In the genomic region with DNA sequence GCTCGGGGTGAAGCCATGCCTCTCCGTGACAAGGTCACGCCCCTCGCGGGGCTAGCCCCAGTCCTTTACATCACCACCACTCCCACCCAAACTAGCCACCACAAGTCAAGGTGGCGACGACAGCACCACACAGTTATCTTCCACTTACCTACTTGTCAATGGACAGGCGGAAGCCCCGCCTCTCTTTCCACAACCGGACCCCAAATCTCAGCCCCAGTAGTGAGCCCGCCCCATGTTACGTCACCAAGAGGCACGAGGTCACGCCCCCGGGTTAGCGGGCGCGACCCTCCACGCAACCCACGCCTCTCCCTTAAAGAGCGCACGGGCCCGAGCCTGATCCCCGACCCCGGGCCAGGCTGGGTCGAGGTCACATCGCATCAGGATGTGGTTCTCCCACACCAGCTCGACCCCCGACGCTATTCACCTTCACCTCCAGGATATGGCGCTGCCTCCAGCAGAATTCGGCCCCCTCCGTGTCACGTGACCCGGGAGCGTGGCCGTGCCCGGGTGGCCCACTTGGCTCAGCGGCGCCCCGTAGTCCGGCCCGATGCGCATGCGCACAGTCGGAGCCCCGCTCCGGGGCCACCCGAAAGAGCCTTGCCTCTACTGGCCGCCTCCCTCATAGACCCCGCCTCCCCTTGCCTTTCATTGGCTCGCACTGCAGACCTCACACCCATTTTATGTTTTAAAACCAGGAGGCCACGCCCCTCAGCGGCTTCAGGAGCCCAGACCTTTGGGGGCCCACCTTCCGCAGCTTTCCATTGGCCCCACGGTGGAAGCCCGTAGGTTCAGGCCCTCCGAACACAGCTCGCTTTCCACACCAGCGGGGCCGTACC, we compare ENCODE assay signal across 1 cellular context.
TF ChIP-seq lines count a peak whose summit lies in the region.

No MANE protein-coding gene starts in this region.

TF ChIP-seq in K562, 482 proteins besides CTCF, POLR2A, EP300 and RAD21 (continued from another document and continues in another):
- TF ChIP-seq, protein P1, sequence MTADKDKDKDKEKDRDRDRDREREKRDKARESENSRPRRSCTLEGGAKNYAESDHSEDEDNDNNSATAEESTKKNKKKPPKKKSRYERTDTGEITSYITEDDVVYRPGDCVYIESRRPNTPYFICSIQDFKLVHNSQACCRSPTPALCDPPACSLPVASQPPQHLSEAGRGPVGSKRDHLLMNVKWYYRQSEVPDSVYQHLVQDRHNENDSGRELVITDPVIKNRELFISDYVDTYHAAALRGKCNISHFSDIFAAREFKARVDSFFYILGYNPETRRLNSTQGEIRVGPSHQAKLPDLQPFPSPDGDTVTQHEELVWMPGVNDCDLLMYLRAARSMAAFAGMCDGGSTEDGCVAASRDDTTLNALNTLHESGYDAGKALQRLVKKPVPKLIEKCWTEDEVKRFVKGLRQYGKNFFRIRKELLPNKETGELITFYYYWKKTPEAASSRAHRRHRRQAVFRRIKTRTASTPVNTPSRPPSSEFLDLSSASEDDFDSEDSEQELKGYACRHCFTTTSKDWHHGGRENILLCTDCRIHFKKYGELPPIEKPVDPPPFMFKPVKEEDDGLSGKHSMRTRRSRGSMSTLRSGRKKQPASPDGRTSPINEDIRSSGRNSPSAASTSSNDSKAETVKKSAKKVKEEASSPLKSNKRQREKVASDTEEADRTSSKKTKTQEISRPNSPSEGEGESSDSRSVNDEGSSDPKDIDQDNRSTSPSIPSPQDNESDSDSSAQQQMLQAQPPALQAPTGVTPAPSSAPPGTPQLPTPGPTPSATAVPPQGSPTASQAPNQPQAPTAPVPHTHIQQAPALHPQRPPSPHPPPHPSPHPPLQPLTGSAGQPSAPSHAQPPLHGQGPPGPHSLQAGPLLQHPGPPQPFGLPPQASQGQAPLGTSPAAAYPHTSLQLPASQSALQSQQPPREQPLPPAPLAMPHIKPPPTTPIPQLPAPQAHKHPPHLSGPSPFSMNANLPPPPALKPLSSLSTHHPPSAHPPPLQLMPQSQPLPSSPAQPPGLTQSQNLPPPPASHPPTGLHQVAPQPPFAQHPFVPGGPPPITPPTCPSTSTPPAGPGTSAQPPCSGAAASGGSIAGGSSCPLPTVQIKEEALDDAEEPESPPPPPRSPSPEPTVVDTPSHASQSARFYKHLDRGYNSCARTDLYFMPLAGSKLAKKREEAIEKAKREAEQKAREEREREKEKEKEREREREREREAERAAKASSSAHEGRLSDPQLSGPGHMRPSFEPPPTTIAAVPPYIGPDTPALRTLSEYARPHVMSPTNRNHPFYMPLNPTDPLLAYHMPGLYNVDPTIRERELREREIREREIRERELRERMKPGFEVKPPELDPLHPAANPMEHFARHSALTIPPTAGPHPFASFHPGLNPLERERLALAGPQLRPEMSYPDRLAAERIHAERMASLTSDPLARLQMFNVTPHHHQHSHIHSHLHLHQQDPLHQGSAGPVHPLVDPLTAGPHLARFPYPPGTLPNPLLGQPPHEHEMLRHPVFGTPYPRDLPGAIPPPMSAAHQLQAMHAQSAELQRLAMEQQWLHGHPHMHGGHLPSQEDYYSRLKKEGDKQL (CRISPR knock-in tag; IDR thresholded peaks at IDR 0.05; ENCODE audit: borderline replicate concordance) = no peak
- TF ChIP-seq, protein P2, sequence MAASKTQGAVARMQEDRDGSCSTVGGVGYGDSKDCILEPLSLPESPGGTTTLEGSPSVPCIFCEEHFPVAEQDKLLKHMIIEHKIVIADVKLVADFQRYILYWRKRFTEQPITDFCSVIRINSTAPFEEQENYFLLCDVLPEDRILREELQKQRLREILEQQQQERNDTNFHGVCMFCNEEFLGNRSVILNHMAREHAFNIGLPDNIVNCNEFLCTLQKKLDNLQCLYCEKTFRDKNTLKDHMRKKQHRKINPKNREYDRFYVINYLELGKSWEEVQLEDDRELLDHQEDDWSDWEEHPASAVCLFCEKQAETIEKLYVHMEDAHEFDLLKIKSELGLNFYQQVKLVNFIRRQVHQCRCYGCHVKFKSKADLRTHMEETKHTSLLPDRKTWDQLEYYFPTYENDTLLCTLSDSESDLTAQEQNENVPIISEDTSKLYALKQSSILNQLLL (CRISPR knock-in tag; IDR thresholded peaks at IDR 0.05; ENCODE audit: borderline replicate concordance) = no peak
- peak; percentile 67 for TF ChIP-seq NR2C1 (IDR thresholded peaks at IDR 0.05)
- TF ChIP-seq NR2C1 (tag; IDR thresholded peaks at IDR 0.05) = peak; percentile 50; the same call in 1 of the 2 replicates
- TF ChIP-seq ETS2 (tag; IDR thresholded peaks at IDR 0.05; ENCODE audit: borderline replicate concordance, poor library complexity, severe bottlenecking) = no peak
- peak in 1 of 2 experiments; percentile 69 for TF ChIP-seq AFF1 (IDR thresholded peaks at IDR 0.05; ENCODE audit: low read depth in 1 of 2, partially characterized antibody in 2 of 2)
- TF ChIP-seq, protein P3, sequence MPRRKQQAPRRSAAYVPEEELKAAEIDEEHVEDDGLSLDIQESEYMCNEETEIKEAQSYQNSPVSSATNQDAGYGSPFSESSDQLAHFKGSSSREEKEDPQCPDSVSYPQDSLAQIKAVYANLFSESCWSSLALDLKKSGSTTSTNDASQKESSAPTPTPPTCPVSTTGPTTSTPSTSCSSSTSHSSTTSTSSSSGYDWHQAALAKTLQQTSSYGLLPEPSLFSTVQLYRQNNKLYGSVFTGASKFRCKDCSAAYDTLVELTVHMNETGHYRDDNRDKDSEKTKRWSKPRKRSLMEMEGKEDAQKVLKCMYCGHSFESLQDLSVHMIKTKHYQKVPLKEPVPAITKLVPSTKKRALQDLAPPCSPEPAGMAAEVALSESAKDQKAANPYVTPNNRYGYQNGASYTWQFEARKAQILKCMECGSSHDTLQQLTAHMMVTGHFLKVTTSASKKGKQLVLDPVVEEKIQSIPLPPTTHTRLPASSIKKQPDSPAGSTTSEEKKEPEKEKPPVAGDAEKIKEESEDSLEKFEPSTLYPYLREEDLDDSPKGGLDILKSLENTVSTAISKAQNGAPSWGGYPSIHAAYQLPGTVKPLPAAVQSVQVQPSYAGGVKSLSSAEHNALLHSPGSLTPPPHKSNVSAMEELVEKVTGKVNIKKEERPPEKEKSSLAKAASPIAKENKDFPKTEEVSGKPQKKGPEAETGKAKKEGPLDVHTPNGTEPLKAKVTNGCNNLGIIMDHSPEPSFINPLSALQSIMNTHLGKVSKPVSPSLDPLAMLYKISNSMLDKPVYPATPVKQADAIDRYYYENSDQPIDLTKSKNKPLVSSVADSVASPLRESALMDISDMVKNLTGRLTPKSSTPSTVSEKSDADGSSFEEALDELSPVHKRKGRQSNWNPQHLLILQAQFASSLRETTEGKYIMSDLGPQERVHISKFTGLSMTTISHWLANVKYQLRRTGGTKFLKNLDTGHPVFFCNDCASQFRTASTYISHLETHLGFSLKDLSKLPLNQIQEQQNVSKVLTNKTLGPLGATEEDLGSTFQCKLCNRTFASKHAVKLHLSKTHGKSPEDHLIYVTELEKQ (CRISPR knock-in tag; IDR thresholded peaks at IDR 0.05) = no peak
- TF ChIP-seq, protein P4, sequence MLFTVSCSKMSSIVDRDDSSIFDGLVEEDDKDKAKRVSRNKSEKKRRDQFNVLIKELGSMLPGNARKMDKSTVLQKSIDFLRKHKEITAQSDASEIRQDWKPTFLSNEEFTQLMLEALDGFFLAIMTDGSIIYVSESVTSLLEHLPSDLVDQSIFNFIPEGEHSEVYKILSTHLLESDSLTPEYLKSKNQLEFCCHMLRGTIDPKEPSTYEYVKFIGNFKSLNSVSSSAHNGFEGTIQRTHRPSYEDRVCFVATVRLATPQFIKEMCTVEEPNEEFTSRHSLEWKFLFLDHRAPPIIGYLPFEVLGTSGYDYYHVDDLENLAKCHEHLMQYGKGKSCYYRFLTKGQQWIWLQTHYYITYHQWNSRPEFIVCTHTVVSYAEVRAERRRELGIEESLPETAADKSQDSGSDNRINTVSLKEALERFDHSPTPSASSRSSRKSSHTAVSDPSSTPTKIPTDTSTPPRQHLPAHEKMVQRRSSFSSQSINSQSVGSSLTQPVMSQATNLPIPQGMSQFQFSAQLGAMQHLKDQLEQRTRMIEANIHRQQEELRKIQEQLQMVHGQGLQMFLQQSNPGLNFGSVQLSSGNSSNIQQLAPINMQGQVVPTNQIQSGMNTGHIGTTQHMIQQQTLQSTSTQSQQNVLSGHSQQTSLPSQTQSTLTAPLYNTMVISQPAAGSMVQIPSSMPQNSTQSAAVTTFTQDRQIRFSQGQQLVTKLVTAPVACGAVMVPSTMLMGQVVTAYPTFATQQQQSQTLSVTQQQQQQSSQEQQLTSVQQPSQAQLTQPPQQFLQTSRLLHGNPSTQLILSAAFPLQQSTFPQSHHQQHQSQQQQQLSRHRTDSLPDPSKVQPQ (CRISPR knock-in tag; IDR thresholded peaks at IDR 0.05; ENCODE audit: borderline replicate concordance) = no peak
- peak; percentile 78 for TF ChIP-seq MEIS2 (IDR thresholded peaks at IDR 0.05; ENCODE audit: partially characterized antibody)
- no peak for TF ChIP-seq ZNF717 (CRISPR knock-in tag; IDR thresholded peaks at IDR 0.05)
- peak; percentile 64; the same call in 1 of the 2 replicates for TF ChIP-seq NKRF (IDR thresholded peaks at IDR 0.05; ENCODE audit: borderline replicate concordance)
- TF ChIP-seq RCOR1 (IDR thresholded peaks at IDR 0.05; ENCODE audit: borderline replicate concordance in 1 of 2, low read depth in 2 of 2, low read length in 2 of 2) = 0 out of 4 replicates have a peak, but pooled peaks of 1 of the 2 experiments have one; percentile 6
- TF ChIP-seq, protein P5, sequence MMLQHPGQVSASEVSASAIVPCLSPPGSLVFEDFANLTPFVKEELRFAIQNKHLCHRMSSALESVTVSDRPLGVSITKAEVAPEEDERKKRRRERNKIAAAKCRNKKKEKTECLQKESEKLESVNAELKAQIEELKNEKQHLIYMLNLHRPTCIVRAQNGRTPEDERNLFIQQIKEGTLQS (IDR thresholded peaks at IDR 0.05) = peak; percentile 91
- TF ChIP-seq, protein P5 (CRISPR knock-in tag; conservative IDR thresholded peaks at IDR 0.05) = no peak
- peak; percentile 23; the same call in 1 of the 2 replicates for TF ChIP-seq CTBP1 (IDR thresholded peaks at IDR 0.05; ENCODE audit: borderline replicate concordance)
- peak; percentile 92 for TF ChIP-seq ATF7 (IDR thresholded peaks at IDR 0.05)
- 0 out of 2 replicates have a peak, but pooled peaks have one; percentile 28 for TF ChIP-seq LCOR (CRISPR knock-in tag; IDR thresholded peaks at IDR 0.05)
- TF ChIP-seq SREBF1 (IDR thresholded peaks at IDR 0.05; ENCODE audit: borderline replicate concordance, low read depth, low read length) = peak; percentile 65; the same call in 1 of the 2 replicates
- 0 out of 2 replicates have a peak, but pooled peaks have one; percentile 28 for TF ChIP-seq NFIC (IDR thresholded peaks at IDR 0.05)
- peak; percentile 50 for TF ChIP-seq SP2 (IDR thresholded peaks at IDR 0.05; ENCODE audit: extremely low read depth, low read depth, low read length, poor library complexity, severe bottlenecking)
- TF ChIP-seq ZNF143 (CRISPR knock-in tag; IDR thresholded peaks at IDR 0.05) = peak; percentile 38; the same call in 1 of the 2 replicates
